In the genomic region with DNA sequence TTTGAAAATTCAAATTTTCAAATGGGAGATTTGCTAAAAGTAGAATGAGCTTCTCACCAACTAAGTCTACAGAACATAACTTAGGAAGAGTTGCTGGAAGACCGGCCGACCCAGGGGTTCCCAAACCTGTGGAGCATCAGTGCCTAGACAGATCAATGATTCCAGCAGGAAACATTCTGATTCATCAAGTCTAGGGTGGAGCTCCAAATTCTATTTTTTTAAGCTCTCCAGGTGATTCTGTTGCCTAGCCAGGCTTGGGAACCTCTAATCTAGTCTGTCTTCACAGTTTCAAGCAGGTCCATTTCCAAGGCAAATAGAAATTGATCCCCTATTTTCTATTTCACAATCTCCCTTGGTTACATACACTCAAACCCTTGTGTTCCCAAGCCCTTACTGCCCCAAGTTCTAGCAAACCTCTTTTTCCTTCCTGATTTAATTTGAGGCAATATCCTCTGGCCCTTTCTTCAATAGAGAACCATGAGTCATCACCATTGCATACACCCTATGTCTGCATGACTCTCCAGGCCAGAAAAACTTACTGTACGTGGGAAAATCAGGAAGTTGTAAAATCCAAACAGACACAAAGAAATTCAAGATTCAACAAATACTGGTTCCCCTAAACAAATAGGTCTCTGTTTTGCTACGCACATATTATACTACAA, we compare ENCODE assay signal across 1 cellular context.
TF ChIP-seq lines count a peak whose summit lies in the region.

No MANE protein-coding gene starts in this region.

TF ChIP-seq in HEK293, 187 proteins besides CTCF, POLR2A, EP300 and RAD21 (continued from another document and continues in another):
- TF ChIP-seq, protein P1, sequence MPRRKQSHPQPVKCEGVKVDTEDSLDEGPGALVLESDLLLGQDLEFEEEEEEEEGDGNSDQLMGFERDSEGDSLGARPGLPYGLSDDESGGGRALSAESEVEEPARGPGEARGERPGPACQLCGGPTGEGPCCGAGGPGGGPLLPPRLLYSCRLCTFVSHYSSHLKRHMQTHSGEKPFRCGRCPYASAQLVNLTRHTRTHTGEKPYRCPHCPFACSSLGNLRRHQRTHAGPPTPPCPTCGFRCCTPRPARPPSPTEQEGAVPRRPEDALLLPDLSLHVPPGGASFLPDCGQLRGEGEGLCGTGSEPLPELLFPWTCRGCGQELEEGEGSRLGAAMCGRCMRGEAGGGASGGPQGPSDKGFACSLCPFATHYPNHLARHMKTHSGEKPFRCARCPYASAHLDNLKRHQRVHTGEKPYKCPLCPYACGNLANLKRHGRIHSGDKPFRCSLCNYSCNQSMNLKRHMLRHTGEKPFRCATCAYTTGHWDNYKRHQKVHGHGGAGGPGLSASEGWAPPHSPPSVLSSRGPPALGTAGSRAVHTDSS (tag by site-specific recombination; IDR thresholded peaks at IDR 0.05) = no peak
- no peak for TF ChIP-seq ZNF292 (tag by site-specific recombination; IDR thresholded peaks at IDR 0.05; ENCODE audit: borderline replicate concordance, low read depth)
- TF ChIP-seq ZNF2 (tag by site-specific recombination; IDR thresholded peaks at IDR 0.05) = no peak
- TF ChIP-seq ZNF596 (tag by site-specific recombination; IDR thresholded peaks at IDR 0.05) = no peak
- TF ChIP-seq ZNF785 (tag by site-specific recombination; IDR thresholded peaks at IDR 0.05) = no peak
- TF ChIP-seq, protein P2, sequence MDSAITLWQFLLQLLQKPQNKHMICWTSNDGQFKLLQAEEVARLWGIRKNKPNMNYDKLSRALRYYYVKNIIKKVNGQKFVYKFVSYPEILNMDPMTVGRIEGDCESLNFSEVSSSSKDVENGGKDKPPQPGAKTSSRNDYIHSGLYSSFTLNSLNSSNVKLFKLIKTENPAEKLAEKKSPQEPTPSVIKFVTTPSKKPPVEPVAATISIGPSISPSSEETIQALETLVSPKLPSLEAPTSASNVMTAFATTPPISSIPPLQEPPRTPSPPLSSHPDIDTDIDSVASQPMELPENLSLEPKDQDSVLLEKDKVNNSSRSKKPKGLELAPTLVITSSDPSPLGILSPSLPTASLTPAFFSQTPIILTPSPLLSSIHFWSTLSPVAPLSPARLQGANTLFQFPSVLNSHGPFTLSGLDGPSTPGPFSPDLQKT (IDR thresholded peaks at IDR 0.05; ENCODE audit: borderline replicate concordance, low read depth, low read length) = no peak
- TF ChIP-seq, protein P3, sequence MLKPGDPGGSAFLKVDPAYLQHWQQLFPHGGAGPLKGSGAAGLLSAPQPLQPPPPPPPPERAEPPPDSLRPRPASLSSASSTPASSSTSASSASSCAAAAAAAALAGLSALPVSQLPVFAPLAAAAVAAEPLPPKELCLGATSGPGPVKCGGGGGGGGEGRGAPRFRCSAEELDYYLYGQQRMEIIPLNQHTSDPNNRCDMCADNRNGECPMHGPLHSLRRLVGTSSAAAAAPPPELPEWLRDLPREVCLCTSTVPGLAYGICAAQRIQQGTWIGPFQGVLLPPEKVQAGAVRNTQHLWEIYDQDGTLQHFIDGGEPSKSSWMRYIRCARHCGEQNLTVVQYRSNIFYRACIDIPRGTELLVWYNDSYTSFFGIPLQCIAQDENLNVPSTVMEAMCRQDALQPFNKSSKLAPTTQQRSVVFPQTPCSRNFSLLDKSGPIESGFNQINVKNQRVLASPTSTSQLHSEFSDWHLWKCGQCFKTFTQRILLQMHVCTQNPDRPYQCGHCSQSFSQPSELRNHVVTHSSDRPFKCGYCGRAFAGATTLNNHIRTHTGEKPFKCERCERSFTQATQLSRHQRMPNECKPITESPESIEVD (tag by site-specific recombination; IDR thresholded peaks at IDR 0.05) = peak; percentile 99
- no peak for TF ChIP-seq ZNF48 (tag by site-specific recombination; IDR thresholded peaks at IDR 0.05)
- no peak for TF ChIP-seq ZNF777 (tag by site-specific recombination; IDR thresholded peaks at IDR 0.05; ENCODE audit: borderline replicate concordance)
- TF ChIP-seq, protein P4, sequence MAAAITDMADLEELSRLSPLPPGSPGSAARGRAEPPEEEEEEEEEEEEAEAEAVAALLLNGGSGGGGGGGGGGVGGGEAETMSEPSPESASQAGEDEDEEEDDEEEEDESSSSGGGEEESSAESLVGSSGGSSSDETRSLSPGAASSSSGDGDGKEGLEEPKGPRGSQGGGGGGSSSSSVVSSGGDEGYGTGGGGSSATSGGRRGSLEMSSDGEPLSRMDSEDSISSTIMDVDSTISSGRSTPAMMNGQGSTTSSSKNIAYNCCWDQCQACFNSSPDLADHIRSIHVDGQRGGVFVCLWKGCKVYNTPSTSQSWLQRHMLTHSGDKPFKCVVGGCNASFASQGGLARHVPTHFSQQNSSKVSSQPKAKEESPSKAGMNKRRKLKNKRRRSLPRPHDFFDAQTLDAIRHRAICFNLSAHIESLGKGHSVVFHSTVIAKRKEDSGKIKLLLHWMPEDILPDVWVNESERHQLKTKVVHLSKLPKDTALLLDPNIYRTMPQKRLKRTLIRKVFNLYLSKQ (tag by site-specific recombination; IDR thresholded peaks at IDR 0.05; ENCODE audit: borderline replicate concordance) = no peak
- TF ChIP-seq ZNF24 (tag by site-specific recombination; IDR thresholded peaks at IDR 0.05) = peak; percentile 54
- no peak for TF ChIP-seq ZNF311 (tag by site-specific recombination; IDR thresholded peaks at IDR 0.05; ENCODE audit: borderline replicate concordance)
- no peak for TF ChIP-seq SP3 (tag by site-specific recombination; IDR thresholded peaks at IDR 0.05)
- TF ChIP-seq ZNF623 (tag by site-specific recombination; IDR thresholded peaks at IDR 0.05) = no peak
- no peak for TF ChIP-seq ZNF544 (tag by site-specific recombination; IDR thresholded peaks at IDR 0.05)
- no peak for TF ChIP-seq ZFHX2 (tag by site-specific recombination; conservative IDR thresholded peaks at IDR 0.05)
- TF ChIP-seq, protein P5, sequence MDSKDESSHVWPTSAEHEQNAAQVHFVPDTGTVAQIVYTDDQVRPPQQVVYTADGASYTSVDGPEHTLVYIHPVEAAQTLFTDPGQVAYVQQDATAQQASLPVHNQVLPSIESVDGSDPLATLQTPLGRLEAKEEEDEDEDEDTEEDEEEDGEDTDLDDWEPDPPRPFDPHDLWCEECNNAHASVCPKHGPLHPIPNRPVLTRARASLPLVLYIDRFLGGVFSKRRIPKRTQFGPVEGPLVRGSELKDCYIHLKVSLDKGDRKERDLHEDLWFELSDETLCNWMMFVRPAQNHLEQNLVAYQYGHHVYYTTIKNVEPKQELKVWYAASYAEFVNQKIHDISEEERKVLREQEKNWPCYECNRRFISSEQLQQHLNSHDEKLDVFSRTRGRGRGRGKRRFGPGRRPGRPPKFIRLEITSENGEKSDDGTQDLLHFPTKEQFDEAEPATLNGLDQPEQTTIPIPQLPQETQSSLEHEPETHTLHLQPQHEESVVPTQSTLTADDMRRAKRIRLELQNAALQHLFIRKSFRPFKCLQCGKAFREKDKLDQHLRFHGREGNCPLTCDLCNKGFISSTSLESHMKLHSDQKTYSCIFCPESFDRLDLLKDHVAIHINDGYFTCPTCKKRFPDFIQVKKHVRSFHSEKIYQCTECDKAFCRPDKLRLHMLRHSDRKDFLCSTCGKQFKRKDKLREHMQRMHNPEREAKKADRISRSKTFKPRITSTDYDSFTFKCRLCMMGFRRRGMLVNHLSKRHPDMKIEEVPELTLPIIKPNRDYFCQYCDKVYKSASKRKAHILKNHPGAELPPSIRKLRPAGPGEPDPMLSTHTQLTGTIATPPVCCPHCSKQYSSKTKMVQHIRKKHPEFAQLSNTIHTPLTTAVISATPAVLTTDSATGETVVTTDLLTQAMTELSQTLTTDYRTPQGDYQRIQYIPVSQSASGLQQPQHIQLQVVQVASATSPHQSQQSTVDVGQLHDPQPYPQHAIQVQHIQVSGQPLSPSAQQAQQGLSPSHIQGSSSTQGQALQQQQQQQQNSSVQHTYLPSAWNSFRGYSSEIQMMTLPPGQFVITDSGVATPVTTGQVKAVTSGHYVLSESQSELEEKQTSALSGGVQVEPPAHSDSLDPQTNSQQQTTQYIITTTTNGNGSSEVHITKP (tag by site-specific recombination; IDR thresholded peaks at IDR 0.05) = peak; percentile 59
- TF ChIP-seq MEIS1 (CRISPR knock-in tag; IDR thresholded peaks at IDR 0.05; ENCODE audit: borderline replicate concordance) = no peak
- TF ChIP-seq, protein P6, sequence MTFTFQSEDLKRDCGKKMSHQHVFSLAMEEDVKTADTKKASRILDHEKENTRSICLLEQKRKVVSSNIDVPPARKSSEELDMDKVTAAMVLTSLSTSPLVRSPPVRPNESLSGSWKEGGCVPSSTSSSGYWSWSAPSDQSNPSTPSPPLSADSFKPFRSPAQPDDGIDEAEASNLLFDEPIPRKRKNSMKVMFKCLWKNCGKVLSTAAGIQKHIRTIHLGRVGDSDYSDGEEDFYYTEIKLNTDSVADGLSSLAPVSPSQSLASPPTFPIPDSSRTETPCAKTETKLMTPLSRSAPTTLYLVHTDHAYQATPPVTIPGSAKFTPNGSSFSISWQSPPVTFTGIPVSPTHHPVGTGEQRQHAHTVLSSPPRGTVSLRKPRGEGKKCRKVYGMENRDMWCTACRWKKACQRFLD (tag by site-specific recombination; IDR thresholded peaks at IDR 0.05) = no peak
- no peak for TF ChIP-seq TCF7L2 (IDR thresholded peaks at IDR 0.05; ENCODE audit: borderline replicate concordance, low read depth, low read length)
- TF ChIP-seq ZNF146 (tag by site-specific recombination; IDR thresholded peaks at IDR 0.05) = no peak
- TF ChIP-seq, protein P7, sequence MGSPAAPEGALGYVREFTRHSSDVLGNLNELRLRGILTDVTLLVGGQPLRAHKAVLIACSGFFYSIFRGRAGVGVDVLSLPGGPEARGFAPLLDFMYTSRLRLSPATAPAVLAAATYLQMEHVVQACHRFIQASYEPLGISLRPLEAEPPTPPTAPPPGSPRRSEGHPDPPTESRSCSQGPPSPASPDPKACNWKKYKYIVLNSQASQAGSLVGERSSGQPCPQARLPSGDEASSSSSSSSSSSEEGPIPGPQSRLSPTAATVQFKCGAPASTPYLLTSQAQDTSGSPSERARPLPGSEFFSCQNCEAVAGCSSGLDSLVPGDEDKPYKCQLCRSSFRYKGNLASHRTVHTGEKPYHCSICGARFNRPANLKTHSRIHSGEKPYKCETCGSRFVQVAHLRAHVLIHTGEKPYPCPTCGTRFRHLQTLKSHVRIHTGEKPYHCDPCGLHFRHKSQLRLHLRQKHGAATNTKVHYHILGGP (tag by site-specific recombination; IDR thresholded peaks at IDR 0.05) = no peak
- no peak for TF ChIP-seq ZNF548 (tag by site-specific recombination; IDR thresholded peaks at IDR 0.05)
- TF ChIP-seq GLIS1 (tag by site-specific recombination; IDR thresholded peaks at IDR 0.05) = no peak
- TF ChIP-seq ZNF792 (tag by site-specific recombination; IDR thresholded peaks at IDR 0.05) = 0 out of 2 replicates have a peak, but pooled peaks have one; percentile 16
- TF ChIP-seq ZNF558 (tag by site-specific recombination; IDR thresholded peaks at IDR 0.05) = no peak; the same call in 1 of the 2 replicates
- TF ChIP-seq, protein P8, sequence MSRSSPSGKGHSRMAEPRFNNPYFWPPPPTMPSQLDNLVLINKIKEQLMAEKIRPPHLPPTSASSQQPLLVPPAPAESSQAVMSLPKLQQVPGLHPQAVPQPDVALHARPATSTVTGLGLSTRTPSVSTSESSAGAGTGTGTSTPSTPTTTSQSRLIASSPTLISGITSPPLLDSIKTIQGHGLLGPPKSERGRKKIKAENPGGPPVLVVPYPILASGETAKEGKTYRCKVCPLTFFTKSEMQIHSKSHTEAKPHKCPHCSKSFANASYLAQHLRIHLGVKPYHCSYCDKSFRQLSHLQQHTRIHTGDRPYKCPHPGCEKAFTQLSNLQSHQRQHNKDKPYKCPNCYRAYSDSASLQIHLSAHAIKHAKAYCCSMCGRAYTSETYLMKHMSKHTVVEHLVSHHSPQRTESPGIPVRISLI (tag by site-specific recombination; IDR thresholded peaks at IDR 0.05) = peak; percentile 51; the same call in 1 of the 2 replicates
- no peak for TF ChIP-seq ZNF239 (tag by site-specific recombination; IDR thresholded peaks at IDR 0.05)
- TF ChIP-seq, protein P9, sequence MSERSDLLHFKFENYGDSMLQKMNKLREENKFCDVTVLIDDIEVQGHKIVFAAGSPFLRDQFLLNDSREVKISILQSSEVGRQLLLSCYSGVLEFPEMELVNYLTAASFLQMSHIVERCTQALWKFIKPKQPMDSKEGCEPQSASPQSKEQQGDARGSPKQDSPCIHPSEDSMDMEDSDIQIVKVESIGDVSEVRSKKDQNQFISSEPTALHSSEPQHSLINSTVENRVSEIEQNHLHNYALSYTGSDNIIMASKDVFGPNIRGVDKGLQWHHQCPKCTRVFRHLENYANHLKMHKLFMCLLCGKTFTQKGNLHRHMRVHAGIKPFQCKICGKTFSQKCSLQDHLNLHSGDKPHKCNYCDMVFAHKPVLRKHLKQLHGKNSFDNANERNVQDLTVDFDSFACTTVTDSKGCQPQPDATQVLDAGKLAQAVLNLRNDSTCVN (tag by site-specific recombination; optimal IDR thresholded peaks at IDR 0.05) = no peak
- TF ChIP-seq, protein P10, sequence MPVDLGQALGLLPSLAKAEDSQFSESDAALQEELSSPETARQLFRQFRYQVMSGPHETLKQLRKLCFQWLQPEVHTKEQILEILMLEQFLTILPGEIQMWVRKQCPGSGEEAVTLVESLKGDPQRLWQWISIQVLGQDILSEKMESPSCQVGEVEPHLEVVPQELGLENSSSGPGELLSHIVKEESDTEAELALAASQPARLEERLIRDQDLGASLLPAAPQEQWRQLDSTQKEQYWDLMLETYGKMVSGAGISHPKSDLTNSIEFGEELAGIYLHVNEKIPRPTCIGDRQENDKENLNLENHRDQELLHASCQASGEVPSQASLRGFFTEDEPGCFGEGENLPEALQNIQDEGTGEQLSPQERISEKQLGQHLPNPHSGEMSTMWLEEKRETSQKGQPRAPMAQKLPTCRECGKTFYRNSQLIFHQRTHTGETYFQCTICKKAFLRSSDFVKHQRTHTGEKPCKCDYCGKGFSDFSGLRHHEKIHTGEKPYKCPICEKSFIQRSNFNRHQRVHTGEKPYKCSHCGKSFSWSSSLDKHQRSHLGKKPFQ (tag by site-specific recombination; IDR thresholded peaks at IDR 0.05) = no peak
- TF ChIP-seq ZNF658 (tag by site-specific recombination; IDR thresholded peaks at IDR 0.05) = no peak
- peak; percentile 71; the same call in 1 of the 2 replicates for TF ChIP-seq MZF1 (tag by site-specific recombination; IDR thresholded peaks at IDR 0.05; ENCODE audit: borderline replicate concordance)
- no peak for TF ChIP-seq ZNF354C (tag by site-specific recombination; IDR thresholded peaks at IDR 0.05; ENCODE audit: borderline replicate concordance, low read depth)
- peak; percentile 62; the same call in 1 of the 2 replicates for TF ChIP-seq PRDM1 (tag by site-specific recombination; IDR thresholded peaks at IDR 0.05)
- TF ChIP-seq, protein P11, sequence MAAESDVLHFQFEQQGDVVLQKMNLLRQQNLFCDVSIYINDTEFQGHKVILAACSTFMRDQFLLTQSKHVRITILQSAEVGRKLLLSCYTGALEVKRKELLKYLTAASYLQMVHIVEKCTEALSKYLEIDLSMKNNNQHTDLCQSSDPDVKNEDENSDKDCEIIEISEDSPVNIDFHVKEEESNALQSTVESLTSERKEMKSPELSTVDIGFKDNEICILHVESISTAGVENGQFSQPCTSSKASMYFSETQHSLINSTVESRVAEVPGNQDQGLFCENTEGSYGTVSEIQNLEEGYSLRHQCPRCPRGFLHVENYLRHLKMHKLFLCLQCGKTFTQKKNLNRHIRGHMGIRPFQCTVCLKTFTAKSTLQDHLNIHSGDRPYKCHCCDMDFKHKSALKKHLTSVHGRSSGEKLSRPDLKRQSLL (tag by site-specific recombination; IDR thresholded peaks at IDR 0.05) = no peak
